Comparison of ENCODE assay signal across 1 cellular context in the genomic region with DNA sequence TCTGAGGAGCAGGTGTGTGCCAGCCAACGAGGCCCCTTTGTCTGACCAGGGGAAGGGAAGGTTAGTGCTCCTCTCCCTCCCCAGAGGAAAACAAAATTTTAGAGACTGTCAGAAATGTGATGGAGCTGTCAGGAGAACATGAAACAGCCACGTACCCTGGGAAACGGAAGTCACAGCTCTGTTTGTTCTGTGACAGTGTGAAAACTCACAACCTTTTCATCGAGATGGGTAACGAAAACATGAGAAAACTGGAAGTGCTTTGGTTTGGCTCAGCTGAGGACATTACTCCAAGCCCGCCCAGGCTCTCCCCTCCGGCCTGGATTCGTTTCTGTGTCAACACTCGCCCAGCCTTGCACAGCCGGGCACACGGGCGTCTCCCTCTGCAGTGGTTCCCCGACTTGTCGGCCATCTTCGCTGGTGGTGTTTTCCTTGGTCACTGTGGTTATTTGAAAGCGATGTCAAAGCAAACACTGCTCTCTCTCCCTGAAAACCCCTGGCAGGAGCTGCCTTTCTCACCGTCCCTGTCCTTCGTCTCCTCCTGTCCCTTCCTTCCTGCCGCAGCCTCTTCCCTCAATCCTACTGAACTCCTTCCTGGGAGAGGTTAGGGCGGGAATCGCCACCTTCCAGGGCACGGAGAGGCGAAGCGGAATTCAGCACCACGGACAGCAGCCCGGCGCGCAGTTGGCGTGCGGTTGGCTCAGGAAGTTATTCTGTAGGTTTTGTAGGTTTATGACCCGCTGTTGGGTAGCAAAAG.
TF ChIP-seq lines count a peak whose summit lies in the region.

No MANE protein-coding gene starts in this region.

TF ChIP-seq in HepG2, 621 proteins besides CTCF, POLR2A, EP300 and RAD21 (continued from another document and continues in another):
- TF ChIP-seq, protein P1, sequence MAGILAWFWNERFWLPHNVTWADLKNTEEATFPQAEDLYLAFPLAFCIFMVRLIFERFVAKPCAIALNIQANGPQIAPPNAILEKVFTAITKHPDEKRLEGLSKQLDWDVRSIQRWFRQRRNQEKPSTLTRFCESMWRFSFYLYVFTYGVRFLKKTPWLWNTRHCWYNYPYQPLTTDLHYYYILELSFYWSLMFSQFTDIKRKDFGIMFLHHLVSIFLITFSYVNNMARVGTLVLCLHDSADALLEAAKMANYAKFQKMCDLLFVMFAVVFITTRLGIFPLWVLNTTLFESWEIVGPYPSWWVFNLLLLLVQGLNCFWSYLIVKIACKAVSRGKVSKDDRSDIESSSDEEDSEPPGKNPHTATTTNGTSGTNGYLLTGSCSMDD (CRISPR knock-in tag; IDR thresholded peaks at IDR 0.05), result peak; percentile 76; the same call in 1 of the 2 replicates
- TF ChIP-seq NR2C2 (CRISPR knock-in tag; IDR thresholded peaks at IDR 0.05; ENCODE audit: borderline replicate concordance) (no peak), ZNF431 (CRISPR knock-in tag; IDR thresholded peaks at IDR 0.05; ENCODE audit: borderline replicate concordance, low read depth) (peak; percentile 36; the same call in 1 of the 2 replicates), ZFP82 (CRISPR knock-in tag; IDR thresholded peaks at IDR 0.05; ENCODE audit: borderline replicate concordance) (0 out of 2 replicates have a peak, but pooled peaks have one; percentile 33), RXRA (CRISPR knock-in tag; IDR thresholded peaks at IDR 0.05) (no peak), RFX1 (IDR thresholded peaks at IDR 0.05) (no peak), SUZ12 (IDR thresholded peaks at IDR 0.05; ENCODE audit: low read depth, low read length) (no peak), ZNF556 (CRISPR knock-in tag; IDR thresholded peaks at IDR 0.05; ENCODE audit: borderline replicate concordance) (peak; percentile 67; the same call in 1 of the 2 replicates), TCF12 (IDR thresholded peaks at IDR 0.05) (no peak), TCF12 (CRISPR knock-in tag; IDR thresholded peaks at IDR 0.05) (no peak), MATR3 (CRISPR knock-in tag; IDR thresholded peaks at IDR 0.05) (no peak), PHF8 (CRISPR knock-in tag; IDR thresholded peaks at IDR 0.05) (no peak), HOXA9 (CRISPR knock-in tag; IDR thresholded peaks at IDR 0.05; ENCODE audit: borderline replicate concordance) (peak; percentile 85; the same call in 1 of the 2 replicates), REL (CRISPR knock-in tag; conservative IDR thresholded peaks at IDR 0.05) (no peak), SMAD3 (CRISPR knock-in tag; IDR thresholded peaks at IDR 0.05) (peak; percentile 97), REPIN1 (CRISPR knock-in tag; IDR thresholded peaks at IDR 0.05; ENCODE audit: borderline replicate concordance, low read depth) (peak; percentile 62; the same call in 1 of the 2 replicates), TSC22D2 (CRISPR knock-in tag; IDR thresholded peaks at IDR 0.05; ENCODE audit: borderline replicate concordance) (peak; percentile 99), HNRNPK (IDR thresholded peaks at IDR 0.05; ENCODE audit: low read depth, low read length, poor library complexity, severe bottlenecking) (no peak), GABPB1 (CRISPR knock-in tag; IDR thresholded peaks at IDR 0.05) (peak; percentile 45), ZNF136 (CRISPR knock-in tag; IDR thresholded peaks at IDR 0.05; ENCODE audit: low read depth) (peak; percentile 54; the same call in 1 of the 2 replicates), MAF1 (CRISPR knock-in tag; IDR thresholded peaks at IDR 0.05; ENCODE audit: borderline replicate concordance) (peak; percentile 92; the same call in 1 of the 2 replicates), PPARG (CRISPR knock-in tag; conservative IDR thresholded peaks at IDR 0.05) (0 out of 2 replicates have a peak, but pooled peaks have one; percentile 61), THAP11 (CRISPR knock-in tag; IDR thresholded peaks at IDR 0.05) (peak; percentile 61), SP2 (CRISPR knock-in tag; IDR thresholded peaks at IDR 0.05) (no peak), ZNF547 (CRISPR knock-in tag; IDR thresholded peaks at IDR 0.05) (peak; percentile 33; the same call in 1 of the 2 replicates), DMAP1 (CRISPR knock-in tag; IDR thresholded peaks at IDR 0.05) (no peak), ARID2 (CRISPR knock-in tag; IDR thresholded peaks at IDR 0.05; ENCODE audit: borderline replicate concordance) (no peak), SAP130 (CRISPR knock-in tag; IDR thresholded peaks at IDR 0.05; ENCODE audit: low read depth) (peak; percentile 74), GABPA (IDR thresholded peaks at IDR 0.05; ENCODE audit: low read depth, low read length) (no peak), GABPA (CRISPR knock-in tag; IDR thresholded peaks at IDR 0.05; ENCODE audit: low read depth) (0 out of 2 replicates have a peak, but pooled peaks have one; percentile 21), ESRRA (CRISPR knock-in tag; IDR thresholded peaks at IDR 0.05; ENCODE audit: low read depth) (no peak), SOX6 (IDR thresholded peaks at IDR 0.05) (no peak), SOX6 (CRISPR knock-in tag; IDR thresholded peaks at IDR 0.05) (no peak), ZNF329 (CRISPR knock-in tag; IDR thresholded peaks at IDR 0.05; ENCODE audit: low read depth) (peak; percentile 69; the same call in 1 of the 2 replicates), ZNF256 (CRISPR knock-in tag; conservative IDR thresholded peaks at IDR 0.05) (peak; percentile 95), NR1H2 (CRISPR knock-in tag; IDR thresholded peaks at IDR 0.05; ENCODE audit: borderline replicate concordance, low read depth) (no peak)
- TF ChIP-seq, protein P2, sequence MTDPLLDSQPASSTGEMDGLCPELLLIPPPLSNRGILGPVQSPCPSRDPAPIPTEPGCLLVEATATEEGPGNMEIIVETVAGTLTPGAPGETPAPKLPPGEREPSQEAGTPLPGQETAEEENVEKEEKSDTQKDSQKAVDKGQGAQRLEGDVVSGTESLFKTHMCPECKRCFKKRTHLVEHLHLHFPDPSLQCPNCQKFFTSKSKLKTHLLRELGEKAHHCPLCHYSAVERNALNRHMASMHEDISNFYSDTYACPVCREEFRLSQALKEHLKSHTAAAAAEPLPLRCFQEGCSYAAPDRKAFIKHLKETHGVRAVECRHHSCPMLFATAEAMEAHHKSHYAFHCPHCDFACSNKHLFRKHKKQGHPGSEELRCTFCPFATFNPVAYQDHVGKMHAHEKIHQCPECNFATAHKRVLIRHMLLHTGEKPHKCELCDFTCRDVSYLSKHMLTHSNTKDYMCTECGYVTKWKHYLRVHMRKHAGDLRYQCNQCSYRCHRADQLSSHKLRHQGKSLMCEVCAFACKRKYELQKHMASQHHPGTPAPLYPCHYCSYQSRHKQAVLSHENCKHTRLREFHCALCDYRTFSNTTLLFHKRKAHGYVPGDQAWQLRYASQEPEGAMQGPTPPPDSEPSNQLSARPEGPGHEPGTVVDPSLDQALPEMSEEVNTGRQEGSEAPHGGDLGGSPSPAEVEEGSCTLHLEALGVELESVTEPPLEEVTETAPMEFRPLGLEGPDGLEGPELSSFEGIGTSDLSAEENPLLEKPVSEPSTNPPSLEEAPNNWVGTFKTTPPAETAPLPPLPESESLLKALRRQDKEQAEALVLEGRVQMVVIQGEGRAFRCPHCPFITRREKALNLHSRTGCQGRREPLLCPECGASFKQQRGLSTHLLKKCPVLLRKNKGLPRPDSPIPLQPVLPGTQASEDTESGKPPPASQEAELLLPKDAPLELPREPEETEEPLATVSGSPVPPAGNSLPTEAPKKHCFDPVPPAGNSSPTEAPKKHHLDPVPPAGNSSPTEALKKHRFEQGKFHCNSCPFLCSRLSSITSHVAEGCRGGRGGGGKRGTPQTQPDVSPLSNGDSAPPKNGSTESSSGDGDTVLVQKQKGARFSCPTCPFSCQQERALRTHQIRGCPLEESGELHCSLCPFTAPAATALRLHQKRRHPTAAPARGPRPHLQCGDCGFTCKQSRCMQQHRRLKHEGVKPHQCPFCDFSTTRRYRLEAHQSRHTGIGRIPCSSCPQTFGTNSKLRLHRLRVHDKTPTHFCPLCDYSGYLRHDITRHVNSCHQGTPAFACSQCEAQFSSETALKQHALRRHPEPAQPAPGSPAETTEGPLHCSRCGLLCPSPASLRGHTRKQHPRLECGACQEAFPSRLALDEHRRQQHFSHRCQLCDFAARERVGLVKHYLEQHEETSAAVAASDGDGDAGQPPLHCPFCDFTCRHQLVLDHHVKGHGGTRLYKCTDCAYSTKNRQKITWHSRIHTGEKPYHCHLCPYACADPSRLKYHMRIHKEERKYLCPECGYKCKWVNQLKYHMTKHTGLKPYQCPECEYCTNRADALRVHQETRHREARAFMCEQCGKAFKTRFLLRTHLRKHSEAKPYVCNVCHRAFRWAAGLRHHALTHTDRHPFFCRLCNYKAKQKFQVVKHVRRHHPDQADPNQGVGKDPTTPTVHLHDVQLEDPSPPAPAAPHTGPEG (CRISPR knock-in tag; IDR thresholded peaks at IDR 0.05), result peak; percentile 84
- TF ChIP-seq, protein P3, sequence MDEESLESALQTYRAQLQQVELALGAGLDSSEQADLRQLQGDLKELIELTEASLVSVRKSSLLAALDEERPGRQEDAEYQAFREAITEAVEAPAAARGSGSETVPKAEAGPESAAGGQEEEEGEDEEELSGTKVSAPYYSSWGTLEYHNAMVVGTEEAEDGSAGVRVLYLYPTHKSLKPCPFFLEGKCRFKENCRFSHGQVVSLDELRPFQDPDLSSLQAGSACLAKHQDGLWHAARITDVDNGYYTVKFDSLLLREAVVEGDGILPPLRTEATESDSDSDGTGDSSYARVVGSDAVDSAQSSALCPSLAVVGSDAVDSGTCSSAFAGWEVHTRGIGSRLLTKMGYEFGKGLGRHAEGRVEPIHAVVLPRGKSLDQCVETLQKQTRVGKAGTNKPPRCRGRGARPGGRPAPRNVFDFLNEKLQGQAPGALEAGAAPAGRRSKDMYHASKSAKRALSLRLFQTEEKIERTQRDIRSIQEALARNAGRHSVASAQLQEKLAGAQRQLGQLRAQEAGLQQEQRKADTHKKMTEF (CRISPR knock-in tag; IDR thresholded peaks at IDR 0.05), result peak; percentile 52; the same call in 1 of the 2 replicates
- TF ChIP-seq, protein P4, sequence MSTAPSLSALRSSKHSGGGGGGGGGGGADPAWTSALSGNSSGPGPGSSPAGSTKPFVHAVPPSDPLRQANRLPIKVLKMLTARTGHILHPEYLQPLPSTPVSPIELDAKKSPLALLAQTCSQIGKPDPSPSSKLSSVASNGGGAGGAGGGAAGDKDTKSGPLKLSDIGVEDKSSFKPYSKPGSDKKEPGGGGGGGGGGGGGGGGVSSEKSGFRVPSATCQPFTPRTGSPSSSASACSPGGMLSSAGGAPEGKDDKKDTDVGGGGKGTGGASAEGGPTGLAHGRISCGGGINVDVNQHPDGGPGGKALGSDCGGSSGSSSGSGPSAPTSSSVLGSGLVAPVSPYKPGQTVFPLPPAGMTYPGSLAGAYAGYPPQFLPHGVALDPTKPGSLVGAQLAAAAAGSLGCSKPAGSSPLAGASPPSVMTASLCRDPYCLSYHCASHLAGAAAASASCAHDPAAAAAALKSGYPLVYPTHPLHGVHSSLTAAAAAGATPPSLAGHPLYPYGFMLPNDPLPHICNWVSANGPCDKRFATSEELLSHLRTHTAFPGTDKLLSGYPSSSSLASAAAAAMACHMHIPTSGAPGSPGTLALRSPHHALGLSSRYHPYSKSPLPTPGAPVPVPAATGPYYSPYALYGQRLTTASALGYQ (CRISPR knock-in tag; IDR thresholded peaks at IDR 0.05), result no peak
- TF ChIP-seq, protein P5, sequence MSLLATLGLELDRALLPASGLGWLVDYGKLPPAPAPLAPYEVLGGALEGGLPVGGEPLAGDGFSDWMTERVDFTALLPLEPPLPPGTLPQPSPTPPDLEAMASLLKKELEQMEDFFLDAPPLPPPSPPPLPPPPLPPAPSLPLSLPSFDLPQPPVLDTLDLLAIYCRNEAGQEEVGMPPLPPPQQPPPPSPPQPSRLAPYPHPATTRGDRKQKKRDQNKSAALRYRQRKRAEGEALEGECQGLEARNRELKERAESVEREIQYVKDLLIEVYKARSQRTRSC (CRISPR knock-in tag; IDR thresholded peaks at IDR 0.05; ENCODE audit: low read depth), result 0 out of 2 replicates have a peak, but pooled peaks have one; percentile 62
- TF ChIP-seq, protein P6, sequence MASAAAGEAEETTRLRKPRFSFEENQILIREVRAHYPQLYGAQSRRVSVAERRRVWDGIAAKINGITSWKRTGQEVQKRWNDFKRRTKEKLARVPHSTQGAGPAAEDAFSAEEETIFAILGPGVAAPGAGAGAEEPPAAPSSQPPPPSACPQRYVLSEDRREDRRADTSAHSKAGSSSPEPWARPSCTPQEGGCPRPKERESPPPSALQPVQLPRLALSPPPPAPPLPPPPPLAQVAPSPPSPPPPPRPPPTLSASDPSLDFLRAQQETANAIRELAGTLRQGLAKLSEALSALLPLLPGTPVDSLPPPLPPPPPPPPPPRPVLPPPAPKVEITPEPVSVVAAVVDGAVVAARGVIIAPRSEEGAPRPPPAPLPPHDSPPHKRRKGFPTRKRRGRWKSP (CRISPR knock-in tag; IDR thresholded peaks at IDR 0.05), result 0 out of 2 replicates have a peak, but pooled peaks have one; percentile 63
- TF ChIP-seq, protein P7, sequence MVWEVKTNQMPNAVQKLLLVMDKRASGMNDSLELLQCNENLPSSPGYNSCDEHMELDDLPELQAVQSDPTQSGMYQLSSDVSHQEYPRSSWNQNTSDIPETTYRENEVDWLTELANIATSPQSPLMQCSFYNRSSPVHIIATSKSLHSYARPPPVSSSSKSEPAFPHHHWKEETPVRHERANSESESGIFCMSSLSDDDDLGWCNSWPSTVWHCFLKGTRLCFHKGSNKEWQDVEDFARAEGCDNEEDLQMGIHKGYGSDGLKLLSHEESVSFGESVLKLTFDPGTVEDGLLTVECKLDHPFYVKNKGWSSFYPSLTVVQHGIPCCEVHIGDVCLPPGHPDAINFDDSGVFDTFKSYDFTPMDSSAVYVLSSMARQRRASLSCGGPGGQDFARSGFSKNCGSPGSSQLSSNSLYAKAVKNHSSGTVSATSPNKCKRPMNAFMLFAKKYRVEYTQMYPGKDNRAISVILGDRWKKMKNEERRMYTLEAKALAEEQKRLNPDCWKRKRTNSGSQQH (CRISPR knock-in tag; IDR thresholded peaks at IDR 0.05; ENCODE audit: low read depth), result peak; percentile 80; the same call in 1 of the 2 replicates
- TF ChIP-seq, protein P8, sequence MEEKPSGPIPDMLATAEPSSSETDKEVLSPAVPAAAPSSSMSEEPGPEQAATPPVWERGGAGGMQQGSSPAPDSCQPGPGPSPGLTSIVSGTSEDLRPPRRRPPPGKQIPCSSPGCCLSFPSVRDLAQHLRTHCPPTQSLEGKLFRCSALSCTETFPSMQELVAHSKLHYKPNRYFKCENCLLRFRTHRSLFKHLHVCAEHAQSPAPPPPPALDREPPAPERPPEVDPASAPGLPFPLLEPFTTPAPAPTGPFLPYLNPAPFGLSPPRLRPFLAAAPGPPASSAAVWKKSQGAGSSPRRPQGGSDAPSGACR (CRISPR knock-in tag; IDR thresholded peaks at IDR 0.05), result no peak
- TF ChIP-seq, protein P9, sequence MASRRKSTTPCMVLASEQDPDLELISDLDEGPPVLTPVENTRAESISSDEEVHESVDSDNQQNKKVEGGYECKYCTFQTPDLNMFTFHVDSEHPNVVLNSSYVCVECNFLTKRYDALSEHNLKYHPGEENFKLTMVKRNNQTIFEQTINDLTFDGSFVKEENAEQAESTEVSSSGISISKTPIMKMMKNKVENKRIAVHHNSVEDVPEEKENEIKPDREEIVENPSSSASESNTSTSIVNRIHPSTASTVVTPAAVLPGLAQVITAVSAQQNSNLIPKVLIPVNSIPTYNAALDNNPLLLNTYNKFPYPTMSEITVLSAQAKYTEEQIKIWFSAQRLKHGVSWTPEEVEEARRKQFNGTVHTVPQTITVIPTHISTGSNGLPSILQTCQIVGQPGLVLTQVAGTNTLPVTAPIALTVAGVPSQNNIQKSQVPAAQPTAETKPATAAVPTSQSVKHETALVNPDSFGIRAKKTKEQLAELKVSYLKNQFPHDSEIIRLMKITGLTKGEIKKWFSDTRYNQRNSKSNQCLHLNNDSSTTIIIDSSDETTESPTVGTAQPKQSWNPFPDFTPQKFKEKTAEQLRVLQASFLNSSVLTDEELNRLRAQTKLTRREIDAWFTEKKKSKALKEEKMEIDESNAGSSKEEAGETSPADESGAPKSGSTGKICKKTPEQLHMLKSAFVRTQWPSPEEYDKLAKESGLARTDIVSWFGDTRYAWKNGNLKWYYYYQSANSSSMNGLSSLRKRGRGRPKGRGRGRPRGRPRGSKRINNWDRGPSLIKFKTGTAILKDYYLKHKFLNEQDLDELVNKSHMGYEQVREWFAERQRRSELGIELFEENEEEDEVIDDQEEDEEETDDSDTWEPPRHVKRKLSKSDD (CRISPR knock-in tag; IDR thresholded peaks at IDR 0.05; ENCODE audit: low read depth), result peak; percentile 81; the same call in 1 of the 2 replicates
